In genomic region chr7:131486346-131486745, GRCh38 we compare ENCODE assay signal across 21 cellular contexts.
"Had no signal": no experiment of that assay in that cellular context is flagged by ENCODE, and none has a peak within 500 bp of the region (broad histone marks: within the 10 kb centered on the region; RNA-seq: fewer than 3 reads in every experiment).

No MANE protein-coding gene starts in this region.

- H3K4me1 Mint-ChIP-seq: activated CD4-positive, alpha-beta T cell treated with anti-CD3 and anti-CD28 coated beads, Interleukin-2, amount 10 ng/mL, durations not matched to agents 7 days and 5 days; T-cell had no signal

- H3K27me3 Mint-ChIP-seq: activated CD4-positive, alpha-beta memory T cell treated with anti-CD3 and anti-CD28 coated beads for 36 hours; activated CD4-positive, alpha-beta T cell treated with anti-CD3 and anti-CD28 coated beads, Interleukin-2, amount 10 ng/mL, durations not matched to agents 7 days and 5 days; T-cell had no signal

- H3K9me3 Mint-ChIP-seq: activated CD4-positive, alpha-beta memory T cell treated with anti-CD3 and anti-CD28 coated beads for 36 hours; activated CD4-positive, alpha-beta T cell treated with anti-CD3 and anti-CD28 coated beads, Interleukin-2, amount 10 ng/mL, durations not matched to agents 7 days and 5 days; T-cell had no signal

- H3K27ac Mint-ChIP-seq: activated CD4-positive, alpha-beta memory T cell treated with anti-CD3 and anti-CD28 coated beads for 36 hours; activated CD4-positive, alpha-beta T cell treated with anti-CD3 and anti-CD28 coated beads, Interleukin-2, amount 10 ng/mL, durations not matched to agents 7 days and 5 days had no signal

- H3K9me3 ChIP-seq: breast epithelium, Peyer's patch had no signal

- H3K4me3 ChIP-seq: breast epithelium, Peyer's patch had no signal

- DNase-seq: activated CD4-positive, alpha-beta memory T cell treated with anti-CD3 and anti-CD28 coated beads for 36 hours; activated CD4-positive, alpha-beta T cell treated with anti-CD3 and anti-CD28 coated beads, Interleukin-2, amount 10 ng/mL, durations not matched to agents 7 days and 5 days; activated CD4-positive, CD25-positive, alpha-beta regulatory T cell; activated CD8-positive, alpha-beta memory T cell treated with anti-CD3 and anti-CD28 coated beads for 24 hours; activated naive CD4-positive, alpha-beta T cell treated with anti-CD3 and anti-CD28 coated beads, Interleukin-2, amount 50 U/mL, for 16 hours; activated T-cell treated with anti-CD3 and anti-CD28 coated beads for 4 hours; aorta; caudate nucleus; Karpas-422; NCI-H146; NCI-H187 treated with DMSO at 0.1 percent for 48 hours; NCI-H2081 treated with DMSO at 0.1 percent for 48 hours; NCI-H446; NCI-H524; Peyer's patch; Right ventricle myocardium superior; T-cell; T-helper 2 cell; T1000 had no signal

- H3K27me3 ChIP-seq: breast epithelium, Peyer's patch had no signal

- H3K36me3 ChIP-seq: breast epithelium had no signal

- H3K27ac ChIP-seq: breast epithelium, Peyer's patch, RWPE1 had no signal

- H3K4me1 ChIP-seq: breast epithelium, Peyer's patch had no signal

- ATAC-seq: T-cell had no signal

- H3K4me3 Mint-ChIP-seq: activated CD4-positive, alpha-beta memory T cell treated with anti-CD3 and anti-CD28 coated beads for 36 hours; activated CD4-positive, alpha-beta T cell treated with anti-CD3 and anti-CD28 coated beads, Interleukin-2, amount 10 ng/mL, durations not matched to agents 7 days and 5 days; T-cell had no signal
